8 cellular contexts compared by ENCODE assay signal in genomic region chr17:43020789-43021738, GRCh38. TPM values are rescaled to one million over a fixed set of nuclear protein-coding genes. Genes with fewer than 3 reads are reported as not detected.
A peak's percentile ranks its signal among the peaks of the same experiment; 100 is the strongest.
DNase-seq lines count a peak whose midpoint lies in the region; TF ChIP-seq lines count a peak whose summit lies in the region.

No MANE protein-coding gene starts in this region.

- no peak for TF ChIP-seq CTCF in fibroblast of mammary gland (conservative IDR thresholded peaks at IDR 0.05; ENCODE audit: control insufficient read depth, insufficient read depth, low read depth, low read length)

- peak; percentile 28 for DNase-seq in stimulated activated CD4-positive, alpha-beta T cell treated with anti-CD3 and anti-CD28 coated beads, Interleukin-12 subunit alpha, Interleukin-12 subunit beta, amount 100 ng/mL, for 4 hours
- DNase-seq in stimulated activated CD4-positive, alpha-beta T cell treated with anti-CD3 and anti-CD28 coated beads, Interleukin-2, amount 100 ng/mL, for 48 hours, result no peak
- DNase-seq in NCI-H2171 treated with DMSO at 0.1 percent for 48 hours (lab: John Stamatoyannopoulos, UW) (peak; percentile 26), activated T-cell treated with anti-CD3 and anti-CD28 coated beads for 4 hours (peak; percentile 19), fibroblast of mammary gland (ENCODE audit: low read depth) (peak; percentile 84), myocyte (ENCODE audit: low read depth) (peak; percentile 95), RPMI8226 (no peak), NCI-H146 (lab: John Stamatoyannopoulos, UW) (no peak)

- H3K4me3 ChIP-seq in fibroblast of mammary gland (ENCODE audit: control insufficient read depth, low read depth, low read length), result peak overlapping the region; percentile 93

RNA-seq across cellular contexts. Expression of gene VAT1, which starts 1.1 kb away (rescaled TPM):
- 346 and 366 TPM in 2 replicates for total RNA-seq in myocyte
- 512 TPM for polyA plus RNA-seq in myocyte (2012)

RNA-seq across cellular contexts. Expression of gene RND2, which starts 4.0 kb away (rescaled TPM):
- total RNA-seq in myocyte, result 0.35 and 0.78 TPM in 2 replicates
- polyA plus RNA-seq in myocyte (2012), result 0.48 TPM

RNA-seq across cellular contexts. Expression of gene IFI35, which starts 14.5 kb away (rescaled TPM):
- total RNA-seq in myocyte, result 18.5 and 23.6 TPM in 2 replicates
- 25.6 TPM for polyA plus RNA-seq in myocyte (2012)

RNA-seq across cellular contexts. Expression of gene RPL27, which starts 22.8 kb away (rescaled TPM):
- 1,015 and 1,025 TPM in 2 replicates for total RNA-seq in myocyte
- polyA plus RNA-seq in myocyte (2012), result 3,112 TPM

RNA-seq across cellular contexts. Expression of gene RUNDC1, which starts 40.7 kb away (rescaled TPM):
- 8.8 and 14.8 TPM in 2 replicates for total RNA-seq in myocyte
- 13.2 TPM for polyA plus RNA-seq in myocyte (2012)

Comparison
In these comparisons a context has a peak if more than half of its experiments do, and no peak if none do; other contexts are left out.
1. DNase-seq: peak in stimulated activated CD4-positive, alpha-beta T cell treated with anti-CD3 and anti-CD28 coated beads, Interleukin-12 subunit alpha, Interleukin-12 subunit beta, amount 100 ng/mL, for 4 hours (single experiment), NCI-H2171 treated with DMSO at 0.1 percent for 48 hours (single experiment), activated T-cell treated with anti-CD3 and anti-CD28 coated beads for 4 hours (single experiment), fibroblast of mammary gland (single experiment) and myocyte (single experiment); none in stimulated activated CD4-positive, alpha-beta T cell treated with anti-CD3 and anti-CD28 coated beads, Interleukin-2, amount 100 ng/mL, for 48 hours (0 of 2), RPMI8226 (single experiment) and NCI-H146 (single experiment).